Comparison of ENCODE assay signal across 11 cellular contexts in genomic region chr9:37938121-37938906, GRCh38. TPM values are rescaled to one million over a fixed set of nuclear protein-coding genes. Genes with fewer than 3 reads are reported as not detected.
DNase-seq lines count a peak whose midpoint lies in the region; TF ChIP-seq lines count a peak whose summit lies in the region.
"Had no signal": no experiment of that assay in that cellular context is flagged by ENCODE, and none has a peak within 500 bp of the region (broad histone marks: within the 10 kb centered on the region; RNA-seq: fewer than 3 reads in every experiment).

No MANE protein-coding gene starts in this region.

- intact Hi-C loops in CD4-positive, alpha-beta memory T cell (cut with micrococcal nuclease) = no loop called here

- H3K36me3 ChIP-seq in CD4-positive, alpha-beta memory T cell (ENCODE audit: insufficient read depth, low read length) = no peaks in the 10 kb centered on the region

- no peak for TF ChIP-seq CTCF in fibroblast of villous mesenchyme (IDR thresholded peaks at IDR 0.05; ENCODE audit: insufficient read depth, low read depth, low read length)

- no peak overlapping the region for H3K27ac ChIP-seq in CD4-positive, alpha-beta memory T cell (ENCODE audit: low read depth, low read length)

- no peaks in the 10 kb centered on the region for H3K27me3 ChIP-seq in CD4-positive, alpha-beta memory T cell (ENCODE audit: insufficient read depth, low read length)

- in situ Hi-C loops in SK-MEL-5 (cut with HindIII; ENCODE audit: low pct_unique_long_range_greater_than_20kb, low sequenced_read_pairs) = no loop called here

- CTCF ChIA-PET in CD4-positive, alpha-beta memory T cell (lab: Charles Lee; ENCODE audit: partially characterized antibody) = no interaction called here

- no peak overlapping the region for H3K4me3 ChIP-seq in fibroblast of villous mesenchyme (ENCODE audit: low read depth, low read length)
- no peak overlapping the region for H3K4me3 ChIP-seq in CD4-positive, alpha-beta memory T cell (ENCODE audit: low read length in 2 of 2)

- H3K9me3 Mint-ChIP-seq in CD4-positive, alpha-beta memory T cell = no peaks in the 10 kb centered on the region

- H3K4me1 Mint-ChIP-seq in CD4-positive, alpha-beta memory T cell = no peaks in the 10 kb centered on the region

- DNase-seq in ELR (ENCODE audit: low read depth) (peak; percentile 96), SK-MEL-5 (ENCODE audit: low read depth, low spot score) (peak; percentile 13), fibroblast of villous mesenchyme (ENCODE audit: low read depth) (peak; percentile 94), non-pigmented ciliary epithelial cell (ENCODE audit: low read depth) (peak; percentile 55), middle frontal gyrus (ENCODE audit: extremely low spot score, low spot score) (no peak), NCI-H69 (lab: John Stamatoyannopoulos, UW) (no peak), AML-193 (lab: John Stamatoyannopoulos, UW) (no peak)
- DNase-seq in CD4-positive, alpha-beta memory T cell = no peak
- DNase-seq: cortex of kidney, NCI-H1417 treated with DMSO at 0.1 percent for 48 hours had no signal

- POLR2A ChIA-PET in CD4-positive, alpha-beta memory T cell (lab: Charles Lee; ENCODE audit: partially characterized antibody) = no interaction called here

- no peak overlapping the region for H3K4me3 Mint-ChIP-seq in CD4-positive, alpha-beta memory T cell

- H3K27me3 Mint-ChIP-seq in CD4-positive, alpha-beta memory T cell = no peaks in the 10 kb centered on the region
- H3K27me3 Mint-ChIP-seq: progenitor cell of endocrine pancreas had no signal

- H3K9me3 ChIP-seq in CD4-positive, alpha-beta memory T cell (ENCODE audit: control insufficient read depth in 1 of 2, low read length in 2 of 2) = no peaks in the 10 kb centered on the region

- H3K36me3 Mint-ChIP-seq in CD4-positive, alpha-beta memory T cell = no peaks in the 10 kb centered on the region

- H3K27ac Mint-ChIP-seq in CD4-positive, alpha-beta memory T cell = no peak overlapping the region

- no peaks in the 10 kb centered on the region for H3K4me1 ChIP-seq in CD4-positive, alpha-beta memory T cell (ENCODE audit: insufficient read depth, low read length)

RNA-seq across cellular contexts. Expression of gene SLC25A51, which starts 34.4 kb away (rescaled TPM):
- total RNA-seq in SK-MEL-5 (2014; rRNA removed; shearing (Covaris generic)) = 23.0 and 28.7 TPM in 2 replicates
- polyA plus RNA-seq in SK-MEL-5 (2015; cell fraction: cytosol; rRNA removed) = 15.9 and 16.0 TPM in 2 replicates
- 9.1 and 18.1 TPM in 2 replicates for polyA plus RNA-seq in SK-MEL-5 (2015; cell fraction: nucleus; rRNA removed)
- total RNA-seq in fibroblast of villous mesenchyme = 76.3 and 103 TPM in 2 replicates
- 10 to 100 TPM; 40.2 to 43.3 TPM for total RNA-seq in CD4-positive, alpha-beta memory T cell
- 10 to 100 TPM in 1 of 2 donors, 1 to 10 TPM in 1; 8.0 to 13.9 TPM for polyA plus RNA-seq in CD4-positive, alpha-beta memory T cell

Comparison
In these comparisons a context has a peak if more than half of its experiments do, and no peak if none do; other contexts are left out.
1. DNase-seq: peak in ELR (single experiment), SK-MEL-5 (single experiment), fibroblast of villous mesenchyme (single experiment) and non-pigmented ciliary epithelial cell (single experiment); none in CD4-positive, alpha-beta memory T cell (0 of 5), middle frontal gyrus (single experiment), NCI-H69 (single experiment) and AML-193 (0 of 2).